ENCODE assay signal across 16 cellular contexts in genomic region chr2:191690327-191690726, GRCh38. TPM values are rescaled to one million over a fixed set of nuclear protein-coding genes. Genes with fewer than 3 reads are reported as not detected.
DNase-seq lines count a peak whose midpoint lies in the region; ATAC-seq and TF ChIP-seq lines count a peak whose summit lies in the region.
"Had no signal": no experiment of that assay in that cellular context is flagged by ENCODE, and none has a peak within 500 bp of the region (broad histone marks: within the 10 kb centered on the region; RNA-seq: fewer than 3 reads in every experiment).

No MANE protein-coding gene starts in this region.

- DNase-seq in HCT116 (ENCODE audit: low read depth, low spot score): no peak
- no peak for DNase-seq in SJSA1 (ENCODE audit: low read depth in 1 of 2, low spot score in 2 of 2)
- DNase-seq in kidney tubule cell (ENCODE audit: low spot score): peak; percentile 4
- DNase-seq: activated naive CD8-positive, alpha-beta T cell treated with anti-CD3 and anti-CD28 coated beads, Interleukin-2, amount 10 ng/mL, durations not matched to agents 7 days and 5 days; activated T-cell treated with anti-CD3 and anti-CD28 coated beads, Interleukin-2, amount 50 U/mL, for 24 hours; glutamatergic neuron; NCI-H1417 treated with DMSO at 0.1 percent for 48 hours had no signal

- H3K9ac ChIP-seq in HCT116 (ENCODE audit: low read length): no peak overlapping the region

- no TSS peak for BruUV-seq in HCT116 (replicated peaks; lab: Mats Ljungman, UMichigan)

- H3K9me3 ChIP-seq in HCT116 (ENCODE audit: control insufficient read depth in 1 of 2, insufficient read depth in 1 of 2, low read depth in 1 of 2, low read length in 2 of 2) (no peaks in the 10 kb centered on the region), SJSA1 (replicated peaks) (peaks cover 3% of the 10 kb centered on the region; the same call in 1 of the 2 replicates)
- H3K9me3 ChIP-seq: breast epithelium, esophagus muscularis mucosa, HAP-1 had no signal

- no peak overlapping the region for H3K4me3 ChIP-seq in ACC112 (ENCODE audit: low read depth, low read length)
- H3K4me3 ChIP-seq in HCT116 (replicated peaks in 1 of 2; ENCODE audit: low read depth in 1 of 2, low read length in 2 of 2): no peak overlapping the region
- no peak overlapping the region for H3K4me3 ChIP-seq in SJSA1
- H3K4me3 ChIP-seq: breast epithelium, esophagus muscularis mucosa, HAP-1 had no signal

- intact Hi-C loops in HCT116 (cut with micrococcal nuclease): no loop called here

- ATAC-seq in HCT116: no peak
- no peak for ATAC-seq in HG02884 (IDR thresholded peaks at IDR 0.05; ENCODE audit: unreplicated experiment)
- no peak for ATAC-seq in GM18861 (IDR thresholded peaks at IDR 0.05; ENCODE audit: unreplicated experiment)
- no peak for ATAC-seq in HG02571 (IDR thresholded peaks at IDR 0.05; ENCODE audit: unreplicated experiment)
- ATAC-seq in GM18517 (IDR thresholded peaks at IDR 0.05; ENCODE audit: unreplicated experiment): no peak

- H3K4me2 ChIP-seq in HCT116 (ENCODE audit: low read length): peak overlapping the region; percentile 15; the same call in 1 of the 2 replicates

- POLR2A ChIA-PET in HCT116 (lab: Charles Lee): interaction anchor here (1.0 kb wide), 1 partner anchor 13 kb away, joined by 6 read pairs; the partner anchor contains the start of gene NABP1

- RAD21 ChIA-PET in HCT116 (lab: Charles Lee; ENCODE audit: low non-redundant PET in 1 of 2, low total read pairs in 2 of 2, uncharacterized antibody in 2 of 2, unreplicated experiment in 2 of 2): no interaction called here

- H3K27me3 ChIP-seq in ACC112 (ENCODE audit: insufficient read depth, low read length): no peaks in the 10 kb centered on the region
- no peaks in the 10 kb centered on the region for H3K27me3 ChIP-seq in HCT116 (ENCODE audit: insufficient read depth, low read length)
- peaks cover 6% of the 10 kb centered on the region; the same call in 1 of the 2 replicates for H3K27me3 ChIP-seq in SJSA1 (replicated peaks)
- H3K27me3 ChIP-seq: breast epithelium had no signal

- H3K9me2 ChIP-seq in HCT116 (ENCODE audit: insufficient read depth): no peaks in the 10 kb centered on the region

- H3K36me3 ChIP-seq in ACC112 (ENCODE audit: insufficient read depth, low read length) (peaks cover 25% of the 10 kb centered on the region), HCT116 (ENCODE audit: control insufficient read depth in 1 of 2, insufficient read depth in 2 of 2, low read length in 2 of 2) (peaks cover 16 to 30% of the 10 kb centered on the region in 2 experiments), SJSA1 (peaks cover 51% of the 10 kb centered on the region)
- H3K36me3 ChIP-seq: breast epithelium had no signal

- TF ChIP-seq CTCF in HCT116 (IDR thresholded peaks at IDR 0.05 in 2 of 3, conservative IDR thresholded peaks at IDR 0.05 in 1 of 3; ENCODE audit: borderline replicate concordance in 1 of 3, insufficient read depth in 1 of 3, low read depth in 2 of 3, low read length in 2 of 3): no peak

- peaks cover 6% of the 10 kb centered on the region for H3K79me2 ChIP-seq in ACC112 (ENCODE audit: control insufficient read depth, insufficient read depth, low read length, unreplicated experiment)
- H3K79me2 ChIP-seq in HCT116 (ENCODE audit: insufficient read depth, low read length): no peaks in the 10 kb centered on the region

- peak overlapping the region; percentile 69 for H3K27ac ChIP-seq in ACC112 (ENCODE audit: low read depth, low read length)
- H3K27ac ChIP-seq in HCT116 (ENCODE audit: low read depth, low read length): no peak overlapping the region
- H3K27ac ChIP-seq in SJSA1: peak overlapping the region; percentile 28
- H3K27ac ChIP-seq: esophagus muscularis mucosa, VCaP had no signal

- H2AFZ ChIP-seq in ACC112 (ENCODE audit: low read length, unreplicated experiment): no peak overlapping the region
- H2AFZ ChIP-seq in HCT116 (ENCODE audit: low read depth, low read length, poor library complexity, severe bottlenecking): no peak overlapping the region

- H3K4me1 ChIP-seq in ACC112 (ENCODE audit: control insufficient read depth, insufficient read depth, low read length, unreplicated experiment) (peaks cover 73% of the 10 kb centered on the region), HCT116 (ENCODE audit: control insufficient read depth in 1 of 2, insufficient read depth in 2 of 2, low read length in 2 of 2) (peaks cover 19 to 37% of the 10 kb centered on the region in 2 experiments), SJSA1 (replicated peaks) (peaks cover 65% of the 10 kb centered on the region)
- H3K4me1 ChIP-seq: breast epithelium had no signal

- no peaks in the 10 kb centered on the region; the same call in 1 of the 2 replicates for H4K20me1 ChIP-seq in HCT116 (ENCODE audit: insufficient read depth)

- CTCF ChIA-PET in HCT116 (lab: Charles Lee): no interaction called here

- no peak for TF ChIP-seq POLR2A in HCT116 (IDR thresholded peaks at IDR 0.05; ENCODE audit: borderline replicate concordance, extremely low read depth, insufficient read depth, insufficient read length)

- no peak for TF ChIP-seq RAD21 in HCT116 (IDR thresholded peaks at IDR 0.05; ENCODE audit: low read depth)

TF ChIP-seq in HCT116, 20 proteins besides CTCF, POLR2A, EP300 and RAD21:
- TF ChIP-seq TCF7L2 (IDR thresholded peaks at IDR 0.05; ENCODE audit: borderline replicate concordance, extremely low read depth, insufficient read depth, insufficient read length) (no peak), ATF3 (IDR thresholded peaks at IDR 0.05) (no peak), ZNF274 (IDR thresholded peaks at IDR 0.05; ENCODE audit: low read depth, low read length) (no peak), REST (IDR thresholded peaks at IDR 0.05; ENCODE audit: low read depth) (no peak), EZH2phosphoT487 (IDR thresholded peaks at IDR 0.05; ENCODE audit: borderline replicate concordance) (no peak), ZBTB33 (IDR thresholded peaks at IDR 0.05; ENCODE audit: extremely low read depth, insufficient replicate concordance, low read length) (no peak), SRF (IDR thresholded peaks at IDR 0.05; ENCODE audit: low read depth) (no peak), MAX (IDR thresholded peaks at IDR 0.05) (no peak), YY1 (IDR thresholded peaks at IDR 0.05; ENCODE audit: extremely low read depth, insufficient replicate concordance, low read depth, low read length) (no peak), JUND (IDR thresholded peaks at IDR 0.05) (no peak), ELF1 (IDR thresholded peaks at IDR 0.05; ENCODE audit: borderline replicate concordance, low read depth) (no peak)

RNA-seq across cellular contexts. Expression of gene NABP1, which starts 12.4 kb away (rescaled TPM):
- total RNA-seq in HCT116 (2021; ENCODE audit: unreplicated experiment): 39.3 TPM
- polyA plus RNA-seq in HCT116 (2012): 9.4 and 14.2 TPM in 2 replicates
- 43.9 and 73.8 TPM in 2 replicates for total RNA-seq in SJSA1 (2014; rRNA removed; shearing (Covaris generic))
